Comparison of ENCODE assay signal across 1 cellular context in the genomic region with DNA sequence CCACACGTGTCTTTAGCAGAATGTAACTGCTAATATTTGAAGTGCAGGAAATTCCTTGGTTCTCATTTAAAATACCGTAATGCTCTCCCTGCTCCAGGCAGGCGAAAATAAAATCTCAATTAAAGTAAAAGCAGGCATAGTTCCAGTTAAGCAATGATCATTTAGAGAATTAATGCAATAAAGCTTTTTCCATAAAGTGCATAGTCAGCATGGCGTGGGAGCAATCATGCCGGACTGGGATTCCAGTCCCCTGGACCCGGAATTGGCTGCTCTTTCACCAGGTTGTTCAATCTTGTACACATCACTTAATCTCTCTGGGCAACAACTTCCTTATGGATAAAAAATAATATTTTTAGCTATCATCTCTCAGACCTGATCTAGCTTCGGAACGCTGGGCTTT.
TF ChIP-seq lines count a peak whose summit lies in the region.

No MANE protein-coding gene starts in this region.

TF ChIP-seq in HepG2, 621 proteins besides CTCF, POLR2A, EP300 and RAD21 (continued from another document):
- TF ChIP-seq NFAT5 (CRISPR knock-in tag; IDR thresholded peaks at IDR 0.05) (no peak), ZNF609 (CRISPR knock-in tag; IDR thresholded peaks at IDR 0.05; ENCODE audit: borderline replicate concordance) (no peak), MXI1 (IDR thresholded peaks at IDR 0.05; ENCODE audit: borderline replicate concordance, low read depth, low read length) (no peak), PRDM4 (CRISPR knock-in tag; IDR thresholded peaks at IDR 0.05; ENCODE audit: borderline replicate concordance) (no peak)
TF ChIP-seq in HepG2: peak in this region for 3.
